Comparison of ENCODE assay signal across 8 cellular contexts in genomic region chr1:161153682-161154337, GRCh38. TPM values are rescaled to one million over a fixed set of nuclear protein-coding genes. Genes with fewer than 3 reads are reported as not detected.
A peak's percentile ranks its signal among the peaks of the same experiment; 100 is the strongest.
DNase-seq lines count a peak whose midpoint lies in the region; ATAC-seq and TF ChIP-seq lines count a peak whose summit lies in the region.

Gene UFC1, plus strand, starts transcription at chr1:161153978. Its CDS starts 20 bp downstream, at chr1:161153998.

- H3K4me3 Mint-ChIP-seq in naive thymus-derived CD8-positive, alpha-beta T cell: peak within 1 kb of the TSS; percentile 91 to 100 (median 98)

- H3K4me3 ChIP-seq in fibroblast of lung (replicated peaks in 1 of 4; ENCODE audit: control extremely low read depth in 1 of 4, insufficient read depth in 1 of 4, low read depth in 3 of 4, low read length in 4 of 4): peak within 1 kb of the TSS; percentile 87 to 99 (median 96)

- peak; percentile 85 for ATAC-seq in GM21737 (IDR thresholded peaks at IDR 0.05; ENCODE audit: unreplicated experiment)
- ATAC-seq in naive thymus-derived CD8-positive, alpha-beta T cell: peak; percentile 91 to 94

- DNase-seq in DMS153 (lab: John Stamatoyannopoulos, UW) (peak; percentile 88), LHCN-M2 (ENCODE audit: low read depth) (peak; percentile 88), RPMI7951 (ENCODE audit: low read depth) (peak; percentile 86), activated T-helper 1 cell treated with Interleukin-2 at 50 U/mL for 16 hours (ENCODE audit: low read depth) (peak; percentile 69), fibroblast of lung (ENCODE audit: low read depth in 2 of 2) (peak; percentile 92 to 94)
- peak; percentile 65 to 93 (median 84) for DNase-seq in naive thymus-derived CD8-positive, alpha-beta T cell
- peak; percentile 78 for DNase-seq in stimulated activated naive CD4-positive, alpha-beta T cell treated with Interleukin-2 at 50 U/mL for 16 hours (lab: John Stamatoyannopoulos, UW)

- peak within 1 kb of the TSS; percentile 99 for H2AFZ ChIP-seq in fibroblast of lung (ENCODE audit: low read length)

- H3K27ac ChIP-seq in fibroblast of lung (ENCODE audit: insufficient read depth, low read length): peak within 1 kb of the TSS; percentile 100

- H4K20me1 ChIP-seq in fibroblast of lung (ENCODE audit: control insufficient read depth, extremely low read depth, insufficient read depth, low read length): no peaks in the 10 kb centered on the region

- no peaks in the 10 kb centered on the region for H3K9me3 Mint-ChIP-seq in naive thymus-derived CD8-positive, alpha-beta T cell

- peaks cover 8% of the 10 kb centered on the region for H3K36me3 ChIP-seq in fibroblast of lung (ENCODE audit: control insufficient read depth, insufficient read depth, low read length)

- no peaks in the 10 kb centered on the region for H3K27me3 ChIP-seq in fibroblast of lung (ENCODE audit: control insufficient read depth, insufficient read depth, low read length)

- no peaks in the 10 kb centered on the region for H3K4me1 ChIP-seq in fibroblast of lung (ENCODE audit: control insufficient read depth, extremely low read depth, insufficient read depth, low read length)

- no peak for TF ChIP-seq CTCF in fibroblast of lung (conservative IDR thresholded peaks at IDR 0.05 in 1 of 2, IDR thresholded peaks at IDR 0.05 in 1 of 2; ENCODE audit: low read depth in 1 of 2, low read length in 2 of 2)

- POLR2A ChIA-PET in naive thymus-derived CD8-positive, alpha-beta T cell (lab: Charles Lee): interaction anchor here (0.6 to 4.2 kb wide), 19 partner anchors 8 to 236 kb away, joined by 3 to 73 read pairs (median 5); partner anchors contain the start of genes ARHGAP30, B4GALT3, DEDD and NDUFS2

- peaks cover 14 to 39% (median 31%) of the 10 kb centered on the region in 4 donors for H3K4me1 Mint-ChIP-seq in naive thymus-derived CD8-positive, alpha-beta T cell

- no peaks in the 10 kb centered on the region for H3K9me3 ChIP-seq in fibroblast of lung (ENCODE audit: control insufficient read depth, insufficient read depth, low read depth, low read length)

- peaks cover 0 to 1% (median 0%) of the 10 kb centered on the region in 5 donors for H3K27me3 Mint-ChIP-seq in naive thymus-derived CD8-positive, alpha-beta T cell

- H3K4me2 ChIP-seq in fibroblast of lung (ENCODE audit: extremely low read depth, insufficient read depth, low read length): peak within 1 kb of the TSS; percentile 83

- H3K27ac Mint-ChIP-seq in naive thymus-derived CD8-positive, alpha-beta T cell: peak within 1 kb of the TSS; percentile 99 to 100 (median 100)

- H3K36me3 Mint-ChIP-seq in naive thymus-derived CD8-positive, alpha-beta T cell: peaks cover 6 to 17% (median 6%) of the 10 kb centered on the region in 3 donors

- peaks cover 1% of the 10 kb centered on the region for H3K79me2 ChIP-seq in fibroblast of lung (ENCODE audit: control insufficient read depth, insufficient read depth, low read length)

- peak within 1 kb of the TSS; percentile 99 for H3K9ac ChIP-seq in fibroblast of lung (ENCODE audit: insufficient read depth, low read length)

RNA-seq across cellular contexts. Expression of gene UFC1, which starts in this region (rescaled TPM):
- total RNA-seq in LHCN-M2 (2014; rRNA removed) (50.0 and 90.6 TPM in 2 replicates), fibroblast of lung (87.0 and 95.8 TPM in 2 replicates)
- polyA plus RNA-seq in LHCN-M2 (2012): 130 TPM
- total RNA-seq in RPMI7951 (2014; rRNA removed; shearing (Covaris generic)): 81.9 and 95.6 TPM in 2 replicates
- 154 and 168 TPM in 2 replicates for polyA plus RNA-seq in fibroblast of lung
- polyA plus RNA-seq in fibroblast of lung (2012): 112 and 116 TPM in 2 replicates
- polyA minus RNA-seq in fibroblast of lung (ENCODE audit: low replicate concordance): 8.2 and 13.4 TPM in 2 replicates
- total RNA-seq in naive thymus-derived CD8-positive, alpha-beta T cell: 100 to 1,000 TPM; 116 to 118 TPM
- polyA plus RNA-seq in naive thymus-derived CD8-positive, alpha-beta T cell: 100 to 1,000 TPM; 148 to 158 (median 155) TPM

Comparison
In these comparisons a context has a peak if more than half of its experiments do, and no peak if none do; other contexts are left out.
1. Peak in every context shown above with its lines: DNase-seq, ATAC-seq, H3K4me3 ChIP-seq and H3K27ac ChIP-seq.